Comparison of ENCODE assay signal across 14 cellular contexts in genomic region chr19:49802836-49803528, GRCh38. TPM values are rescaled to one million over a fixed set of nuclear protein-coding genes. Genes with fewer than 3 reads are reported as not detected.
A peak's percentile ranks its signal among the peaks of the same experiment; 100 is the strongest.
DNase-seq lines count a peak whose midpoint lies in the region; ATAC-seq and TF ChIP-seq lines count a peak whose summit lies in the region.
"Had no signal": no experiment of that assay in that cellular context is flagged by ENCODE, and none has a peak within 500 bp of the region (broad histone marks: within the 10 kb centered on the region; RNA-seq: fewer than 3 reads in every experiment).

No MANE protein-coding gene starts in this region.

- peak overlapping the region; percentile 69 for H3K4me3 Mint-ChIP-seq in neural progenitor cell
- H3K4me3 Mint-ChIP-seq: activated naive CD8-positive, alpha-beta T cell treated with anti-CD3 and anti-CD28 coated beads, Interleukin-2, amount 10 ng/mL, durations not matched to agents 7 days and 5 days had no signal

- no peak overlapping the region for H3K9ac ChIP-seq in neural progenitor cell

- peak overlapping the region; percentile 5 for H3K4me3 ChIP-seq in epithelial cell of proximal tubule (ENCODE audit: low read depth, low read length)
- H3K4me3 ChIP-seq in neural progenitor cell, result no peak overlapping the region
- no peak overlapping the region for H3K4me3 ChIP-seq in coronary artery

- no peaks in the 10 kb centered on the region for H3K27me3 ChIP-seq in neural progenitor cell
- H3K27me3 ChIP-seq: tibial nerve had no signal

- peaks cover 11% of the 10 kb centered on the region for H3K4me1 Mint-ChIP-seq in neural progenitor cell

- peaks cover 6% of the 10 kb centered on the region for H4K20me1 ChIP-seq in neural progenitor cell (ENCODE audit: low read depth)

- H3K27me3 Mint-ChIP-seq in neural progenitor cell (ENCODE audit: insufficient read depth, low read depth), result peaks cover 7% of the 10 kb centered on the region
- H3K27me3 Mint-ChIP-seq: activated naive CD8-positive, alpha-beta T cell treated with anti-CD3 and anti-CD28 coated beads, Interleukin-2, amount 10 ng/mL, durations not matched to agents 7 days and 5 days had no signal

- H3K36me3 ChIP-seq in neural progenitor cell, result no peaks in the 10 kb centered on the region

- H2AFZ ChIP-seq in neural progenitor cell (replicated peaks), result no peak overlapping the region

- no peaks in the 10 kb centered on the region for H3K9me3 Mint-ChIP-seq in neural progenitor cell
- H3K9me3 Mint-ChIP-seq: activated naive CD8-positive, alpha-beta T cell treated with anti-CD3 and anti-CD28 coated beads, Interleukin-2, amount 10 ng/mL, durations not matched to agents 7 days and 5 days had no signal

- no peaks in the 10 kb centered on the region for H3K79me2 ChIP-seq in neural progenitor cell (ENCODE audit: low read depth)

- H3K27ac ChIP-seq in 22Rv1, result peak overlapping the region; percentile 85
- no peak overlapping the region for H3K27ac ChIP-seq in neural progenitor cell
- H3K27ac ChIP-seq in coronary artery, result peak overlapping the region in 1 of 2 donors; percentile 71

- H3K4me2 ChIP-seq in neural progenitor cell, result peak overlapping the region; percentile 80

- peaks cover 10% of the 10 kb centered on the region for H3K4me1 ChIP-seq in neural progenitor cell

- H3K27ac Mint-ChIP-seq in neural progenitor cell, result no peak overlapping the region
- H3K27ac Mint-ChIP-seq: activated naive CD8-positive, alpha-beta T cell treated with anti-CD3 and anti-CD28 coated beads, Interleukin-2, amount 10 ng/mL, durations not matched to agents 7 days and 5 days had no signal

- H3K36me3 Mint-ChIP-seq in neural progenitor cell, result peaks cover 16% of the 10 kb centered on the region

- DNase-seq in NCI-H2196 (lab: John Stamatoyannopoulos, UW; ENCODE audit: unreplicated experiment) (peak; percentile 77), epithelial cell of proximal tubule (ENCODE audit: low read depth) (no peak), neural progenitor cell (ENCODE audit: low spot score) (no peak), NCI-H128 (lab: John Stamatoyannopoulos, UW; ENCODE audit: unreplicated experiment) (no peak), coronary artery (ENCODE audit: low spot score) (no peak)
- no peak for DNase-seq in activated CD4-positive, alpha-beta T cell treated with anti-CD3 and anti-CD28 coated beads, Interleukin-2, amount 50 U/mL, for 48 hours
- DNase-seq: activated naive CD8-positive, alpha-beta T cell treated with anti-CD3 and anti-CD28 coated beads, Interleukin-2, amount 10 ng/mL, durations not matched to agents 7 days and 5 days; effector CD8-positive, alpha-beta T cell had no signal

- H3F3A ChIP-seq in neural progenitor cell (ENCODE audit: low read depth), result peaks cover 25% of the 10 kb centered on the region

- ATAC-seq in HG03025 (IDR thresholded peaks at IDR 0.05; ENCODE audit: low FRiP score, unreplicated experiment), result no peak

- H3K9me3 ChIP-seq in neural progenitor cell (ENCODE audit: low read depth), result no peaks in the 10 kb centered on the region
- H3K9me3 ChIP-seq: tibial nerve had no signal

- no peak for TF ChIP-seq CTCF in 22Rv1 (IDR thresholded peaks at IDR 0.05)
- TF ChIP-seq CTCF in epithelial cell of proximal tubule (conservative IDR thresholded peaks at IDR 0.05; ENCODE audit: low read depth, low read length), result no peak
- no peak for TF ChIP-seq CTCF in neural progenitor cell (IDR thresholded peaks at IDR 0.05)
- no peak for TF ChIP-seq CTCF in coronary artery (IDR thresholded peaks at IDR 0.05)

RNA-seq across cellular contexts. Expression of gene FUZ, which starts 10.1 kb away (rescaled TPM):
- 8.3 and 15.0 TPM in 2 replicates for total RNA-seq in epithelial cell of proximal tubule
- total RNA-seq in neural progenitor cell (ENCODE audit: low replicate concordance), result 24.6 and 37.8 TPM in 2 replicates

RNA-seq across cellular contexts. Expression of gene MED25, which starts 15.1 kb away (rescaled TPM):
- total RNA-seq in epithelial cell of proximal tubule (30.4 and 34.8 TPM in 2 replicates), neural progenitor cell (ENCODE audit: low replicate concordance) (44.9 and 54.1 TPM in 2 replicates)

RNA-seq across cellular contexts. Expression of gene AP2A1, which starts 36.2 kb away (rescaled TPM):
- 98.2 and 103 TPM in 2 replicates for total RNA-seq in epithelial cell of proximal tubule
- 61.6 and 137 TPM in 2 replicates for total RNA-seq in neural progenitor cell (ENCODE audit: low replicate concordance)

RNA-seq across cellular contexts. Expression of gene TSKS, which starts 39.9 kb away (rescaled TPM):
- total RNA-seq in epithelial cell of proximal tubule (not detected in 2 replicates), neural progenitor cell (ENCODE audit: low replicate concordance) (0.37 TPM in 1 of 2 replicates, not detected in the other)
- total RNA-seq: A673, MCF 10A, NCI-H460 had no signal

RNA-seq across cellular contexts. Expression of gene PTOV1, which starts 48.0 kb away (rescaled TPM):
- total RNA-seq in epithelial cell of proximal tubule (81.9 and 121 TPM in 2 replicates), neural progenitor cell (ENCODE audit: low replicate concordance) (63.5 and 218 TPM in 2 replicates)
